ENCODE assay signal across 16 cellular contexts in genomic region chr1:4072754-4073153, GRCh38.
"Had no signal": no experiment of that assay in that cellular context is flagged by ENCODE, and none has a peak within 500 bp of the region (broad histone marks: within the 10 kb centered on the region; RNA-seq: fewer than 3 reads in every experiment).

No MANE protein-coding gene starts in this region.

- ATAC-seq: left lobe of liver; naive thymus-derived CD4-positive, alpha-beta T cell; right lobe of liver; stimulated activated memory B cell treated with anti-CD40 and anti-IgM and Interleukin-4, amounts not matched to agents 10 μg/mL and 1 μg/mL and 100 μg/mL, for 72 hours; stimulated activated naive CD8-positive, alpha-beta T cell treated with anti-CD3 and anti-CD28 coated beads, Interleukin-15, Interleukin-2, amounts not matched to agents 100 U/mL and 50 U/mL, for 24 hours had no signal

- H3K4me1 ChIP-seq: parathyroid adenoma, right lobe of liver, testis, tibial artery had no signal

- H3K4me3 ChIP-seq: dorsolateral prefrontal cortex, lung, right lobe of liver, smooth muscle cell, testis, tibial artery had no signal

- H3K27ac ChIP-seq: dorsolateral prefrontal cortex, parathyroid adenoma, right lobe of liver, testis, tibial artery had no signal

- H3K9me3 ChIP-seq: right lobe of liver, testis, tibial artery had no signal

- H3K36me3 ChIP-seq: right lobe of liver, tibial artery had no signal

- H3K27me3 ChIP-seq: right lobe of liver, testis had no signal

- DNase-seq: cerebellar nuclear complex; effector CD4-positive, alpha-beta T cell; naive thymus-derived CD4-positive, alpha-beta T cell; stimulated activated CD4-positive, alpha-beta T cell treated with anti-CD3 and anti-CD28 coated beads, Interleukin-2, amount 100 ng/mL, for 24 hours; stimulated activated CD4-positive, alpha-beta T cell treated with anti-CD3 and anti-CD28 coated beads, Interleukin-4, amount 100 ng/mL, for 24 hours; stimulated activated naive CD8-positive, alpha-beta T cell treated with anti-CD3 and anti-CD28 coated beads, Interleukin-15, Interleukin-2, amounts not matched to agents 100 U/mL and 50 U/mL, for 24 hours; substantia nigra; testis had no signal
